In the genomic region with DNA sequence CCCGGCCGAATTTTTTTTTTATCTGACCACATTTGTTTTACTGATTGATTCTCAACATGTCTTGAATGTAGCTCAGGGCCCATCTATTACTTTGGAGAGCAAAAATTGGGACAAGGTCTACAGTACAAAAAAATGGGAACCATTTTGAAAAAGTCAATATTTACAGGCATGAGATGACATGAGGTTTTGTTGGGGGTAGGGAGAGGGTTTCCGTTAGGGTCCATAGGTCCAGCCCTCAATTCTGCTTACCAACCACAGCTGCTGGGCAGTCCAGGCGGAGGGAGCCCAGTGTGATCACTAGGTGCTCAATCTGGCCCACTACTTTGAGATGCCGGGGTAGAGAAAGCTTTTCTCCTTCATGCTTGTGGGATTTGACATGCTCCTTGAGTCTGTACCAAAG, we compare ENCODE assay signal across 9 cellular contexts. TPM values are rescaled to one million over a fixed set of nuclear protein-coding genes. Genes with fewer than 3 reads are reported as not detected.
"Had no signal": no experiment of that assay in that cellular context is flagged by ENCODE, and none has a peak within 500 bp of the region (broad histone marks: within the 10 kb centered on the region; RNA-seq: fewer than 3 reads in every experiment).

No MANE protein-coding gene starts in this region.

- FAIRE-seq: G401.6, GM12878, GM12891, GM12892, GM18507, GM19239 had no signal

- DNase-seq: GDM1, GF-D8 had no signal

- H3K4me3 ChIP-seq: GM12878 had no signal

- ATAC-seq: GM12878 had no signal

RNA-seq across cellular contexts. Expression of gene ASCL3, which starts 42.6 kb away (rescaled TPM):
- total RNA-seq: G401, GM12878 had no signal
- polyA plus RNA-seq: GM12878 had no signal

RNA-seq across cellular contexts. Expression of gene C11orf16, which starts 52.7 kb away (rescaled TPM):
- total RNA-seq: G401, GM12878 had no signal
